24 cellular contexts compared by ENCODE assay signal in the genomic region with DNA sequence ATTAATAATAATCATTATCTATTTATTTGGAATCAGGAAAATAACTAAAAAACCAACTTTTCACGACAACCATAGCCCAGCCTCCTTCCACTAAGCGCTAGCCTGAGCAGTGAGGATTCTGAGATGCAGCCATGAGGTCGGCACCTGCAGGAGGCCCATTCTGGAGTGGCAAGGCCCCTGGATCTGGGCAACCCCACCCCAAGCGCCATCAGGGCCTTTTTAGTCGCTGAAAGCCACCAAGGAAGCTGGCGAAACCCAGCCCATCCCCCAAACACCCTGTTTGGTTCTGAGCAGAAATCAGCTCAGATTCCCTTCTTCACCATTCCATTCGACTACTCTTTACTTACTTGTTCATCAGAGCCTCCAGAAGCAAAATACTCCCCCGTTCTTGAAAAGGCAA.
"Had no signal": no experiment of that assay in that cellular context is flagged by ENCODE, and none has a peak within 500 bp of the region (broad histone marks: within the 10 kb centered on the region; RNA-seq: fewer than 3 reads in every experiment).

No MANE protein-coding gene starts in this region.

- H3K4me3 Mint-ChIP-seq: dendritic cell treated with granulocyte-macrophage colony-stimulating factor and Interleukin-4, amounts not matched to agents 40 ng/mL and 50 ng/mL, for 4 days; effector memory CD8-positive, alpha-beta T cell; nephron progenitor cell had no signal

- FAIRE-seq: colon, islet of Langerhans had no signal

- DNase-seq: effector memory CD8-positive, alpha-beta T cell; gastrocnemius medialis; heart right ventricle; hypothalamus; left lung; mesenchymal stem cell; midbrain; nephron progenitor cell; retina; stimulated activated CD4-positive, alpha-beta T cell treated with anti-CD3 and anti-CD28 coated beads, Interleukin-12 subunit alpha, Interleukin-12 subunit beta, amount 100 ng/mL, for 4 hours; stimulated activated naive CD4-positive, alpha-beta T cell; stomach; substantia nigra; transverse colon had no signal

- H3K4me1 ChIP-seq: psoas muscle had no signal

- H3K36me3 ChIP-seq: esophagus muscularis mucosa, gastrocnemius medialis, heart right ventricle, stomach, thoracic aorta, transverse colon had no signal

- H3K27me3 ChIP-seq: esophagus muscularis mucosa, gastrocnemius medialis, heart right ventricle, left lung, stomach, transverse colon had no signal

- H3K4me3 ChIP-seq: esophagus muscularis mucosa, gastrocnemius medialis, heart right ventricle, left lung, lung, psoas muscle, skin epidermis, stomach, thoracic aorta, transverse colon had no signal

- H3K27ac Mint-ChIP-seq: nephron progenitor cell had no signal

- H3K9me3 ChIP-seq: esophagus muscularis mucosa, gastrocnemius medialis, heart right ventricle, left lung, psoas muscle, stomach, thoracic aorta, transverse colon had no signal

- H3K9ac ChIP-seq: parathyroid adenoma had no signal

- H3K27ac ChIP-seq: epithelial cell of prostate, esophagus muscularis mucosa, gastrocnemius medialis, left lung, parathyroid adenoma, psoas muscle, skin epidermis, stomach, thoracic aorta, transverse colon had no signal

- H3K9me3 Mint-ChIP-seq: dendritic cell treated with granulocyte-macrophage colony-stimulating factor and Interleukin-4, amounts not matched to agents 40 ng/mL and 50 ng/mL, for 4 days; effector memory CD8-positive, alpha-beta T cell; nephron progenitor cell had no signal

- H3K27me3 Mint-ChIP-seq: dendritic cell treated with granulocyte-macrophage colony-stimulating factor and Interleukin-4, amounts not matched to agents 40 ng/mL and 50 ng/mL, for 4 days; effector memory CD8-positive, alpha-beta T cell had no signal
